Comparison of ENCODE assay signal across 24 cellular contexts in the genomic region with DNA sequence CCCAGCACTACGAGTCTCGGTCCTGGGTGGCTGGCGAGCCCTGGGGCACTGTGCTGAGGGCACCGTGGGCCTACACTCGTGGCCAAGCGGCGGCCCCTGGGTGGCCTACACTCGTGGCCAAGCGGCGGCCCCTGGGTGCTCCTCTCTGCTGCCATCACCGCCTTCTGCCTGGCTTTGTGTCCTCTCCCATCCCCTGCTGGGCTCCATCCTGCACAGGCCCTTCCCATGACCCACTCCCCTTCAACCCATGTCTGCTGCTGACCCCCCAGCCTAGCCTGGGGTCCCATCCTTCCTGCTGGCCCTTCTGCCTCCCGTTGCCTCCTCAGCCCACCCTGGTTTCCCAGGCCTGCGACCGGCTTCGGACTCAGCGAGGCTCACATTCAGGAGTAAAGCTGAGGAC.
DNase-seq lines count a peak whose midpoint lies in the region; ATAC-seq, FAIRE-seq and TF ChIP-seq lines count a peak whose summit lies in the region.
"Had no signal": no experiment of that assay in that cellular context is flagged by ENCODE, and none has a peak within 500 bp of the region (broad histone marks: within the 10 kb centered on the region; RNA-seq: fewer than 3 reads in every experiment).

No MANE protein-coding gene starts in this region.

- H4K8ac ChIP-seq in neuronal stem cell (ENCODE audit: low read depth, low read length): no peak overlapping the region

- H3K27me3 ChIP-seq in Karpas-422 (ENCODE audit: low read length) (no peaks in the 10 kb centered on the region), K562 (ENCODE audit: control insufficient read depth in 2 of 2, insufficient read depth in 2 of 2, low read length in 2 of 2) (peaks cover 83 to 90% of the 10 kb centered on the region in 2 experiments), neuronal stem cell (ENCODE audit: control insufficient read depth in 3 of 3, insufficient read depth in 3 of 3, low read depth in 1 of 3, low read length in 3 of 3) (peaks cover 0 to 54% (median 4%) of the 10 kb centered on the region in 3 experiments)
- H3K27me3 ChIP-seq: BLaER1 had no signal

- H3K79me2 ChIP-seq in Karpas-422 (ENCODE audit: low read length) (no peaks in the 10 kb centered on the region), K562 (ENCODE audit: control insufficient read depth, insufficient read depth, low read length) (no peaks in the 10 kb centered on the region)

- no peak overlapping the region for H2BK5ac ChIP-seq in neuronal stem cell (ENCODE audit: low read length)

- H2BK15ac ChIP-seq in neuronal stem cell (ENCODE audit: low read length): peak overlapping the region; percentile 63

- intact Hi-C loops in K562 (cut with micrococcal nuclease): no loop called here

- no peaks in the 10 kb centered on the region for H3K36me3 Mint-ChIP-seq in activated naive CD8-positive, alpha-beta T cell treated with anti-CD3 and anti-CD28 coated beads, Interleukin-2, amount 50 U/mL, for 24 hours (ENCODE audit: low read depth)
- no peaks in the 10 kb centered on the region for H3K36me3 Mint-ChIP-seq in activated naive CD8-positive, alpha-beta T cell treated with anti-CD3 and anti-CD28 coated beads for 36 hours
- H3K36me3 Mint-ChIP-seq: CD4-positive, CD25-positive, alpha-beta regulatory T cell; CD8-positive, alpha-beta T cell had no signal

- H3K9me3 ChIP-seq in Karpas-422 (ENCODE audit: low read length): no peaks in the 10 kb centered on the region
- no peaks in the 10 kb centered on the region for H3K9me3 ChIP-seq in K562 (replicated peaks; ENCODE audit: control insufficient read depth, insufficient read depth, low read depth, low read length)
- H3K9me3 ChIP-seq in neuronal stem cell (replicated peaks in 1 of 2; ENCODE audit: control insufficient read depth in 2 of 2, insufficient read depth in 1 of 2, low read depth in 1 of 2, low read length in 2 of 2): no peaks in the 10 kb centered on the region
- H3K9me3 ChIP-seq: BLaER1, Caco-2, HAP-1 had no signal

- H3K36me3 ChIP-seq in Karpas-422 (ENCODE audit: insufficient read depth, low read length) (no peaks in the 10 kb centered on the region), K562 (ENCODE audit: control insufficient read depth, insufficient read depth, low read length) (no peaks in the 10 kb centered on the region), neuronal stem cell (replicated peaks in 1 of 2; ENCODE audit: control insufficient read depth in 2 of 2, insufficient read depth in 2 of 2, low read length in 2 of 2) (no peaks in the 10 kb centered on the region)
- H3K36me3 ChIP-seq: BLaER1, HAP-1 had no signal

- H3K27me3 Mint-ChIP-seq in activated naive CD8-positive, alpha-beta T cell treated with anti-CD3 and anti-CD28 coated beads, Interleukin-2, amount 50 U/mL, for 24 hours: no peaks in the 10 kb centered on the region
- no peaks in the 10 kb centered on the region for H3K27me3 Mint-ChIP-seq in activated naive CD8-positive, alpha-beta T cell treated with anti-CD3 and anti-CD28 coated beads for 36 hours
- H3K27me3 Mint-ChIP-seq: CD4-positive, CD25-positive, alpha-beta regulatory T cell had no signal

- H3K4me1 Mint-ChIP-seq in activated naive CD8-positive, alpha-beta T cell treated with anti-CD3 and anti-CD28 coated beads, Interleukin-2, amount 50 U/mL, for 24 hours: peaks cover 59% of the 10 kb centered on the region
- H3K4me1 Mint-ChIP-seq in activated naive CD8-positive, alpha-beta T cell treated with anti-CD3 and anti-CD28 coated beads for 36 hours: peaks cover 45% of the 10 kb centered on the region

- H3K79me1 ChIP-seq in neuronal stem cell (ENCODE audit: low read depth, low read length): no peaks in the 10 kb centered on the region

- no peak overlapping the region for H2AFZ ChIP-seq in Karpas-422 (ENCODE audit: low read length)
- H2AFZ ChIP-seq in K562 (ENCODE audit: low read depth, low read length): no peak overlapping the region
- no peak overlapping the region for H2AFZ ChIP-seq in neuronal stem cell (ENCODE audit: low read length)
- H2AFZ ChIP-seq: GM23248 had no signal

- no peak for ATAC-seq in activated naive CD8-positive, alpha-beta T cell treated with anti-CD3 and anti-CD28 coated beads, Interleukin-2, amount 50 U/mL, for 24 hours
- ATAC-seq in K562: peak; percentile 5; the same call in 1 of the 3 replicates
- ATAC-seq: CD8-positive, alpha-beta T cell had no signal

- no peak overlapping the region for H3K4me3 Mint-ChIP-seq in activated naive CD8-positive, alpha-beta T cell treated with anti-CD3 and anti-CD28 coated beads, Interleukin-2, amount 50 U/mL, for 24 hours
- no peak overlapping the region for H3K4me3 Mint-ChIP-seq in activated naive CD8-positive, alpha-beta T cell treated with anti-CD3 and anti-CD28 coated beads for 36 hours
- H3K4me3 Mint-ChIP-seq: B cell; CD4-positive, CD25-positive, alpha-beta regulatory T cell; CD8-positive, alpha-beta T cell; HFFc6 had no signal

- peak overlapping the region; percentile 69 for H3K18ac ChIP-seq in neuronal stem cell (ENCODE audit: low read length)

- H3K4me2 ChIP-seq in Karpas-422 (ENCODE audit: low read depth, low read length, poor library complexity, severe bottlenecking): peak overlapping the region; percentile 64
- H3K4me2 ChIP-seq in K562 (ENCODE audit: insufficient read depth, low read length): no peak overlapping the region
- no peak overlapping the region for H3K4me2 ChIP-seq in neuronal stem cell (ENCODE audit: insufficient read depth, low read length, poor library complexity, severe bottlenecking)

- no peak for TF ChIP-seq POLR2A in K562 (conservative IDR thresholded peaks at IDR 0.05)

- no peak overlapping the region for H4K91ac ChIP-seq in neuronal stem cell (ENCODE audit: low read depth, low read length, poor library complexity)

- no peak for TF ChIP-seq EP300 in K562 (IDR thresholded peaks at IDR 0.05; ENCODE audit: low read length)

- H2BK12ac ChIP-seq in neuronal stem cell (ENCODE audit: low read length): no peak overlapping the region

- H2BK120ac ChIP-seq in neuronal stem cell (ENCODE audit: low read depth, low read length): no peak overlapping the region

- no peak overlapping the region for H3K4ac ChIP-seq in neuronal stem cell (ENCODE audit: low read length)

- FAIRE-seq in K562 (lab: Jason Lieb, UNC): no peak
- FAIRE-seq: A204.1, G401.6, GM12892, GM19239 had no signal

- WGBS in K562 (ENCODE audit: insufficient coverage, low coverage, missing lambda C conversion rate): 2% methylated on average over 16 of the region's 16 CpGs
- no CpG with 5 or more reads among the region's 16 CpGs for WGBS in neuronal stem cell (ENCODE audit: extremely low coverage in 2 of 2, insufficient read length in 2 of 2, insufficient replicate concordance in 1 of 2), 2 donors

- no peak for TF ChIP-seq RAD21 in K562 (CRISPR knock-in tag; conservative IDR thresholded peaks at IDR 0.05 in 1 of 2, IDR thresholded peaks at IDR 0.05 in 1 of 2)

- no peak for DNase-seq in activated naive CD8-positive, alpha-beta T cell treated with anti-CD3 and anti-CD28 coated beads, Interleukin-2, amount 50 U/mL, for 24 hours
- no peak for DNase-seq in activated naive CD8-positive, alpha-beta T cell treated with anti-CD3 and anti-CD28 coated beads for 36 hours
- no peak for DNase-seq in Karpas-422
- no peak for DNase-seq in K562 (ENCODE audit: extremely low read depth in 1 of 4, low spot score in 3 of 4)
- no peak for DNase-seq in neuronal stem cell (ENCODE audit: low spot score)
- no peak for DNase-seq in ecto neural progenitor cell (ENCODE audit: low spot score)
- DNase-seq in activated CD4-positive, alpha-beta T cell treated with anti-CD3 and anti-CD28 coated beads, Interleukin-2, amount 50 U/mL, for 1 hour: no peak
- DNase-seq in midbrain (lab: John Stamatoyannopoulos, UW): no peak
- DNase-seq: Caco-2; CD4-positive, CD25-positive, alpha-beta regulatory T cell; CD8-positive, alpha-beta T cell; DMS153; DND-41; GM23248; HFFc6 had no signal

- H3K9me3 Mint-ChIP-seq in activated naive CD8-positive, alpha-beta T cell treated with anti-CD3 and anti-CD28 coated beads, Interleukin-2, amount 50 U/mL, for 24 hours: no peaks in the 10 kb centered on the region
- no peaks in the 10 kb centered on the region for H3K9me3 Mint-ChIP-seq in activated naive CD8-positive, alpha-beta T cell treated with anti-CD3 and anti-CD28 coated beads for 36 hours
- H3K9me3 Mint-ChIP-seq: CD4-positive, CD25-positive, alpha-beta regulatory T cell; CD8-positive, alpha-beta T cell; HFFc6 had no signal

- in situ Hi-C loops in K562 (cut with MboI): no loop called here

- peak overlapping the region; percentile 22 for H2AK5ac ChIP-seq in neuronal stem cell (ENCODE audit: low read depth, low read length)

- H3K4me3 ChIP-seq in Karpas-422 (ENCODE audit: low read length): no peak overlapping the region
- no peak overlapping the region for H3K4me3 ChIP-seq in K562
- no peak overlapping the region for H3K4me3 ChIP-seq in neuronal stem cell (ENCODE audit: low read length in 2 of 2)
- H3K4me3 ChIP-seq: BLaER1, GM23248, HAP-1 had no signal

- CTCF ChIA-PET in K562 (lab: Yijun Ruan, JAX; ENCODE audit: low intra/inter-chr PET ratio): no interaction called here

- H4K20me1 ChIP-seq in Karpas-422 (ENCODE audit: insufficient read depth, low read depth, low read length) (no peaks in the 10 kb centered on the region), K562 (replicated peaks; ENCODE audit: control insufficient read depth, insufficient read depth, low read length) (peaks cover 22% of the 10 kb centered on the region)
- H4K20me1 ChIP-seq: BLaER1 had no signal

- peak overlapping the region; percentile 11 for H3K27ac Mint-ChIP-seq in activated naive CD8-positive, alpha-beta T cell treated with anti-CD3 and anti-CD28 coated beads, Interleukin-2, amount 50 U/mL, for 24 hours
- no peak overlapping the region for H3K27ac Mint-ChIP-seq in activated naive CD8-positive, alpha-beta T cell treated with anti-CD3 and anti-CD28 coated beads for 36 hours
- H3K27ac Mint-ChIP-seq: B cell; CD8-positive, alpha-beta T cell; HFFc6 had no signal

- peak overlapping the region; percentile 94 for H3K27ac ChIP-seq in Karpas-422 (ENCODE audit: low read length)
- no peak overlapping the region for H3K27ac ChIP-seq in K562 (ENCODE audit: extremely low read depth, low read depth, low read length)
- H3K27ac ChIP-seq in neuronal stem cell (replicated peaks; ENCODE audit: low read length): no peak overlapping the region
- H3K27ac ChIP-seq: 22Rv1, BLaER1, C4-2B, GM23248 had no signal

- H3K23ac ChIP-seq in neuronal stem cell (ENCODE audit: low read depth, low read length, poor library complexity): peak overlapping the region; percentile 90

- H3K4me1 ChIP-seq in Karpas-422 (ENCODE audit: low read length) (peaks cover 94% of the 10 kb centered on the region), K562 (replicated peaks in 1 of 2; ENCODE audit: control insufficient read depth in 2 of 2, insufficient read depth in 2 of 2, low read length in 2 of 2) (peaks cover 0 to 20% of the 10 kb centered on the region in 2 experiments; a peak in 3 of 5 replicates), neuronal stem cell (ENCODE audit: control insufficient read depth in 2 of 2, insufficient read depth in 1 of 2, low read depth in 1 of 2, low read length in 2 of 2) (peaks cover 0 to 6% of the 10 kb centered on the region in 2 donors)
- H3K4me1 ChIP-seq: Caco-2, HAP-1 had no signal

- no peaks in the 10 kb centered on the region for H3K9me1 ChIP-seq in K562 (ENCODE audit: control insufficient read depth, insufficient read depth, low read length)

- no peaks in the 10 kb centered on the region for H3K9me2 ChIP-seq in Karpas-422 (replicated peaks; ENCODE audit: insufficient read depth, low read length)

- POLR2A ChIA-PET in K562 (lab: Yijun Ruan, JAX): interaction anchor here (0.6 to 1.5 kb wide), 6 partner anchors 12 to 414 kb away, joined by 3 to 6 read pairs (median 4); no protein-coding TSS in a partner anchor

- BruUV-seq in K562 (replicated peaks; lab: Mats Ljungman, UMichigan): no TSS peak

- no peak for TF ChIP-seq CTCF in K562 (IDR thresholded peaks at IDR 0.05 in 2 of 3, conservative IDR thresholded peaks at IDR 0.05 in 1 of 3; ENCODE audit: insufficient read depth in 2 of 3, low read depth in 1 of 3, low read length in 3 of 3)

- peak overlapping the region; percentile 70 for H3K9ac ChIP-seq in Karpas-422 (ENCODE audit: low read length)
- no peak overlapping the region; a peak in 1 of 4 replicates for H3K9ac ChIP-seq in K562 (ENCODE audit: insufficient read depth in 1 of 2, low read depth in 2 of 2, low read length in 2 of 2)
- H3K9ac ChIP-seq in neuronal stem cell (ENCODE audit: low read depth, low read length, poor library complexity): no peak overlapping the region
- H3K9ac ChIP-seq: BLaER1, GM23248 had no signal

- no peak overlapping the region for H3K14ac ChIP-seq in neuronal stem cell (ENCODE audit: low read length)
